8 cellular contexts compared by ENCODE assay signal in genomic region chr19:49469828-49470614, GRCh38. TPM values are rescaled to one million over a fixed set of nuclear protein-coding genes. Genes with fewer than 3 reads are reported as not detected.
DNase-seq lines count a peak whose midpoint lies in the region; ATAC-seq and TF ChIP-seq lines count a peak whose summit lies in the region.

No MANE protein-coding gene starts in this region.

- POLR2A ChIA-PET in activated naive CD8-positive, alpha-beta T cell treated with anti-CD3 and anti-CD28 coated beads, Interleukin-2, amount 10 ng/mL, durations not matched to agents 7 days and 5 days (lab: Charles Lee) = interaction anchor here (0.5 to 6.8 kb wide), 18 partner anchors 15 to 212 kb away, joined by 3 to 128 read pairs (median 4); partner anchors contain the start of genes ALDH16A1, KASH5, PIH1D1 and RPL13A

- H3K9me2 ChIP-seq in DOHH2 (replicated peaks; ENCODE audit: control insufficient read depth, low read length) = no peaks in the 10 kb centered on the region

- TF ChIP-seq CTCF in DOHH2 (IDR thresholded peaks at IDR 0.05; ENCODE audit: low read depth, low read length, poor library complexity, severe bottlenecking) (peak; percentile 71), type B pancreatic cell (conservative IDR thresholded peaks at IDR 0.05) (no peak)

- H3K9me3 ChIP-seq in DOHH2 (ENCODE audit: control insufficient read depth, insufficient read depth, low read length) = no peaks in the 10 kb centered on the region

- no peaks in the 10 kb centered on the region for H3K27me3 Mint-ChIP-seq in activated naive CD8-positive, alpha-beta T cell treated with anti-CD3 and anti-CD28 coated beads, Interleukin-2, amount 10 ng/mL, durations not matched to agents 7 days and 5 days
- peaks cover 9% of the 10 kb centered on the region for H3K27me3 Mint-ChIP-seq in type B pancreatic cell

- H3K4me2 ChIP-seq in DOHH2 (ENCODE audit: low read length) = peak overlapping the region; percentile 18

- H3K4me3 Mint-ChIP-seq in activated naive CD8-positive, alpha-beta T cell treated with anti-CD3 and anti-CD28 coated beads, Interleukin-2, amount 10 ng/mL, durations not matched to agents 7 days and 5 days = peak overlapping the region; percentile 58
- H3K4me3 Mint-ChIP-seq in type B pancreatic cell = no peak overlapping the region

- peak overlapping the region; percentile 89 for H3K27ac Mint-ChIP-seq in activated naive CD8-positive, alpha-beta T cell treated with anti-CD3 and anti-CD28 coated beads, Interleukin-2, amount 10 ng/mL, durations not matched to agents 7 days and 5 days
- no peak overlapping the region for H3K27ac Mint-ChIP-seq in type B pancreatic cell

- peak; percentile 64 for DNase-seq in RPMI7951 (ENCODE audit: low read depth)
- peak; percentile 92 for DNase-seq in activated naive CD8-positive, alpha-beta T cell treated with anti-CD3 and anti-CD28 coated beads, Interleukin-2, amount 10 ng/mL, durations not matched to agents 7 days and 5 days
- DNase-seq in stimulated activated CD4-positive, alpha-beta T cell treated with anti-CD3 and anti-CD28 coated beads, Interleukin-2, amount 100 ng/mL, for 48 hours = peak; percentile 59 to 64
- no peak for DNase-seq in hypothalamus (lab: John Stamatoyannopoulos, UW)
- no peak for DNase-seq in erythroblast (lab: John Stamatoyannopoulos, UW)
- no peak for DNase-seq in type B pancreatic cell (ENCODE audit: extremely low spot score, unreplicated experiment)

- H3K4me1 Mint-ChIP-seq in activated naive CD8-positive, alpha-beta T cell treated with anti-CD3 and anti-CD28 coated beads, Interleukin-2, amount 10 ng/mL, durations not matched to agents 7 days and 5 days = peaks cover 37% of the 10 kb centered on the region
- H3K4me1 Mint-ChIP-seq in type B pancreatic cell (ENCODE audit: unreplicated experiment) = peaks cover 7% of the 10 kb centered on the region

- H3K36me3 ChIP-seq in DOHH2 (ENCODE audit: control insufficient read depth, low read length) = peaks cover 37% of the 10 kb centered on the region

- H3K27ac ChIP-seq in DOHH2 (ENCODE audit: low read depth, low read length) = peak overlapping the region; percentile 39

- H3K9me3 Mint-ChIP-seq in activated naive CD8-positive, alpha-beta T cell treated with anti-CD3 and anti-CD28 coated beads, Interleukin-2, amount 10 ng/mL, durations not matched to agents 7 days and 5 days = no peaks in the 10 kb centered on the region
- no peaks in the 10 kb centered on the region for H3K9me3 Mint-ChIP-seq in type B pancreatic cell

- H3K4me3 ChIP-seq in DOHH2 (ENCODE audit: low read length) = no peak overlapping the region

- TF ChIP-seq POLR2A in erythroblast (IDR thresholded peaks at IDR 0.05; ENCODE audit: low read length) = no peak

- peak; percentile 60 for ATAC-seq in GM21723 (IDR thresholded peaks at IDR 0.05; ENCODE audit: unreplicated experiment)
- peak; percentile 58 for ATAC-seq in activated naive CD8-positive, alpha-beta T cell treated with anti-CD3 and anti-CD28 coated beads, Interleukin-2, amount 10 ng/mL, durations not matched to agents 7 days and 5 days (ENCODE audit: low read depth)

- peaks cover 6% of the 10 kb centered on the region for H3K27me3 ChIP-seq in DOHH2 (ENCODE audit: control insufficient read depth, low read length)

- no peaks in the 10 kb centered on the region for H3K79me2 ChIP-seq in DOHH2 (ENCODE audit: control insufficient read depth, low read length)

- H3F3A ChIP-seq in DOHH2 (ENCODE audit: control insufficient read depth, insufficient read depth) = peaks cover 4% of the 10 kb centered on the region; the same call in 1 of the 2 replicates

- peaks cover 10% of the 10 kb centered on the region for H3K36me3 Mint-ChIP-seq in activated naive CD8-positive, alpha-beta T cell treated with anti-CD3 and anti-CD28 coated beads, Interleukin-2, amount 10 ng/mL, durations not matched to agents 7 days and 5 days
- peaks cover 6% of the 10 kb centered on the region for H3K36me3 Mint-ChIP-seq in type B pancreatic cell

- H3K4me1 ChIP-seq in DOHH2 (ENCODE audit: control insufficient read depth, low read length) = peaks cover 50% of the 10 kb centered on the region

- no peaks in the 10 kb centered on the region for H4K20me1 ChIP-seq in DOHH2 (ENCODE audit: control insufficient read depth, insufficient read depth, low read depth, low read length)

RNA-seq across cellular contexts. Expression of gene FLT3LG, which starts 4.0 kb away (rescaled TPM):
- total RNA-seq in RPMI7951 (2014; rRNA removed; shearing (Covaris generic)) = 8.0 and 12.7 TPM in 2 replicates
- total RNA-seq in activated naive CD8-positive, alpha-beta T cell treated with anti-CD3 and anti-CD28 coated beads, Interleukin-2, amount 10 ng/mL, durations not matched to agents 7 days and 5 days = 100 to 1,000 TPM; 250 to 282 TPM
- total RNA-seq in type B pancreatic cell (ENCODE audit: low replicate concordance) = 1.9 and 2.0 TPM in 2 replicates

RNA-seq across cellular contexts. Expression of gene ALDH16A1, which starts 17.0 kb away (rescaled TPM):
- total RNA-seq in RPMI7951 (2014; rRNA removed; shearing (Covaris generic)) = 12.9 and 20.3 TPM in 2 replicates
- 10 to 100 TPM; 41.8 to 42.9 TPM for total RNA-seq in activated naive CD8-positive, alpha-beta T cell treated with anti-CD3 and anti-CD28 coated beads, Interleukin-2, amount 10 ng/mL, durations not matched to agents 7 days and 5 days
- 22.7 and 33.7 TPM in 2 replicates for total RNA-seq in type B pancreatic cell (ENCODE audit: low replicate concordance)

RNA-seq across cellular contexts. Expression of gene RPL13A, which starts 17.4 kb away (rescaled TPM):
- 2,557 and 2,630 TPM in 2 replicates for total RNA-seq in RPMI7951 (2014; rRNA removed; shearing (Covaris generic))
- total RNA-seq in activated naive CD8-positive, alpha-beta T cell treated with anti-CD3 and anti-CD28 coated beads, Interleukin-2, amount 10 ng/mL, durations not matched to agents 7 days and 5 days = 1,000 to 10,000 TPM; 2,936 to 3,173 TPM
- total RNA-seq in type B pancreatic cell (ENCODE audit: low replicate concordance) = 3,274 and 3,593 TPM in 2 replicates

RNA-seq across cellular contexts. Expression of gene PIH1D1, which starts 18.4 kb away (rescaled TPM):
- total RNA-seq in RPMI7951 (2014; rRNA removed; shearing (Covaris generic)) = 176 and 221 TPM in 2 replicates
- total RNA-seq in activated naive CD8-positive, alpha-beta T cell treated with anti-CD3 and anti-CD28 coated beads, Interleukin-2, amount 10 ng/mL, durations not matched to agents 7 days and 5 days = 100 to 1,000 TPM; 143 to 148 TPM
- 83.1 and 93.3 TPM in 2 replicates for total RNA-seq in type B pancreatic cell (ENCODE audit: low replicate concordance)

RNA-seq across cellular contexts. Expression of gene RPS11, which starts 26.2 kb away (rescaled TPM):
- 4,830 and 4,921 TPM in 2 replicates for total RNA-seq in RPMI7951 (2014; rRNA removed; shearing (Covaris generic))
- 1,000 to 10,000 TPM; 2,412 to 2,445 TPM for total RNA-seq in activated naive CD8-positive, alpha-beta T cell treated with anti-CD3 and anti-CD28 coated beads, Interleukin-2, amount 10 ng/mL, durations not matched to agents 7 days and 5 days
- total RNA-seq in type B pancreatic cell (ENCODE audit: low replicate concordance) = 2,401 and 2,461 TPM in 2 replicates

Comparison
In these comparisons a context has a peak if more than half of its experiments do, and no peak if none do; other contexts are left out.
1. DNase-seq: peak in RPMI7951 (single experiment), activated naive CD8-positive, alpha-beta T cell treated with anti-CD3 and anti-CD28 coated beads, Interleukin-2, amount 10 ng/mL, durations not matched to agents 7 days and 5 days (single experiment) and stimulated activated CD4-positive, alpha-beta T cell treated with anti-CD3 and anti-CD28 coated beads, Interleukin-2, amount 100 ng/mL, for 48 hours (2 of 2); none in hypothalamus (0 of 51), erythroblast (0 of 2) and type B pancreatic cell (single experiment).
2. RNA of gene FLT3LG, which starts 4.0 kb away (total RNA-seq): 250 to 282 TPM in activated naive CD8-positive, alpha-beta T cell treated with anti-CD3 and anti-CD28 coated beads, Interleukin-2, amount 10 ng/mL, durations not matched to agents 7 days and 5 days; 8.0 to 12.7 TPM in RPMI7951 and 1.9 to 2.0 TPM in type B pancreatic cell; every median in the first group is over 10 times any median in the second.